ENCODE assay signal across 8 cellular contexts in genomic region chr7:87628780-87629569, GRCh38. TPM values are rescaled to one million over a fixed set of nuclear protein-coding genes. Genes with fewer than 3 reads are reported as not detected.
DNase-seq lines count a peak whose midpoint lies in the region; ATAC-seq and TF ChIP-seq lines count a peak whose summit lies in the region.

No MANE protein-coding gene starts in this region.

- peak; percentile 68 for DNase-seq in activated CD4-positive, alpha-beta T cell treated with anti-CD3 and anti-CD28 coated beads for 36 hours
- no peak for DNase-seq in activated CD4-positive, alpha-beta T cell treated with anti-CD3 and anti-CD28 coated beads for 1 hour
- DNase-seq in RWPE1 (ENCODE audit: low spot score), result peak; percentile 8
- no peak for DNase-seq in left ventricle myocardium inferior
- no peak for DNase-seq in NCI-H2107 treated with DMSO at 0.1 percent for 48 hours (lab: John Stamatoyannopoulos, UW; ENCODE audit: unreplicated experiment)
- no peak for DNase-seq in RPMI8226

- no peaks in the 10 kb centered on the region for H3K36me3 Mint-ChIP-seq in activated CD4-positive, alpha-beta T cell treated with anti-CD3 and anti-CD28 coated beads for 36 hours (ENCODE audit: low read depth)

- no peak overlapping the region for H3K9ac ChIP-seq in parathyroid adenoma

- POLR2A ChIA-PET in activated CD4-positive, alpha-beta T cell treated with anti-CD3 and anti-CD28 coated beads for 36 hours (lab: Charles Lee), result interaction anchor here (0.6 kb wide), 2 partner anchors 28 to 197 kb away, joined by 3 read pairs; partner anchors contain the start of gene ABCB1
- POLR2A ChIA-PET in RWPE1 (lab: Yijun Ruan, JAX; ENCODE audit: low non-redundant PET), result no interaction called here

- peak overlapping the region; percentile 98 for H2AFZ ChIP-seq in parathyroid adenoma

- peaks cover 10% of the 10 kb centered on the region for H3K27me3 Mint-ChIP-seq in activated CD4-positive, alpha-beta T cell treated with anti-CD3 and anti-CD28 coated beads for 36 hours

- H3K36me3 ChIP-seq in left ventricle myocardium inferior (no peaks in the 10 kb centered on the region), parathyroid adenoma (ENCODE audit: control insufficient read depth, insufficient read depth, low read length) (no peaks in the 10 kb centered on the region)

- H3K9me3 Mint-ChIP-seq in activated CD4-positive, alpha-beta T cell treated with anti-CD3 and anti-CD28 coated beads for 36 hours (ENCODE audit: low read depth), result no peaks in the 10 kb centered on the region

- H3K27ac Mint-ChIP-seq in activated CD4-positive, alpha-beta T cell treated with anti-CD3 and anti-CD28 coated beads for 36 hours, result no peak overlapping the region

- no peaks in the 10 kb centered on the region for H3K79me2 ChIP-seq in parathyroid adenoma

- peaks cover 10% of the 10 kb centered on the region for H3K4me1 Mint-ChIP-seq in activated CD4-positive, alpha-beta T cell treated with anti-CD3 and anti-CD28 coated beads for 36 hours

- peak overlapping the region; percentile 74 for H3K4me3 Mint-ChIP-seq in activated CD4-positive, alpha-beta T cell treated with anti-CD3 and anti-CD28 coated beads for 36 hours

- H3K4me1 ChIP-seq in left ventricle myocardium inferior, result peaks cover 19% of the 10 kb centered on the region
- no peaks in the 10 kb centered on the region for H3K4me1 ChIP-seq in parathyroid adenoma

- peak overlapping the region; percentile 83 for H3K4me2 ChIP-seq in parathyroid adenoma (ENCODE audit: low read length)

- peaks cover 7% of the 10 kb centered on the region for H3K27me3 ChIP-seq in left ventricle myocardium inferior (ENCODE audit: low read depth)
- no peaks in the 10 kb centered on the region for H3K27me3 ChIP-seq in parathyroid adenoma (ENCODE audit: control insufficient read depth, insufficient read depth, low read length)

- TF ChIP-seq CTCF in RWPE1 (conservative IDR thresholded peaks at IDR 0.05; ENCODE audit: low read depth), result no peak
- no peak for TF ChIP-seq CTCF in left ventricle myocardium inferior (IDR thresholded peaks at IDR 0.05; ENCODE audit: borderline replicate concordance)
- no peak for TF ChIP-seq CTCF in parathyroid adenoma (IDR thresholded peaks at IDR 0.05)

- H3K27ac ChIP-seq in RWPE1, result no peak overlapping the region
- H3K27ac ChIP-seq in angular gyrus (ENCODE audit: low read depth, low read length), result peak overlapping the region; percentile 66
- H3K27ac ChIP-seq in left ventricle myocardium inferior (replicated peaks), result peak overlapping the region; percentile 61
- peak overlapping the region; percentile 37 for H3K27ac ChIP-seq in parathyroid adenoma

- intact Hi-C loops in activated CD4-positive, alpha-beta T cell treated with anti-CD3 and anti-CD28 coated beads for 36 hours (cut with DNase I, micrococcal nuclease), result loop anchor here (1.0 to 10.0 kb wide), 12 partner anchors 28 to 1373 kb away; partner anchors contain the start of genes CROT (in 2 of the 2), DBF4 (in 2 of the 2), SLC25A40 (in 2 of the 2) and ABCB1 (in 1 of the 2)
- intact Hi-C loops in left ventricle myocardium inferior (cut with micrococcal nuclease), result no loop called here

- H3K9me3 ChIP-seq in left ventricle myocardium inferior (replicated peaks) (no peaks in the 10 kb centered on the region), parathyroid adenoma (ENCODE audit: control insufficient read depth, low read length) (no peaks in the 10 kb centered on the region)

- peak; percentile 40 for ATAC-seq in activated CD4-positive, alpha-beta T cell treated with anti-CD3 and anti-CD28 coated beads for 36 hours

- CTCF ChIA-PET in activated CD4-positive, alpha-beta T cell treated with anti-CD3 and anti-CD28 coated beads for 36 hours (lab: Charles Lee), result interaction anchor here (0.6 to 1.7 kb wide), 5 partner anchors 13 to 106 kb away, joined by 3 to 4 read pairs (median 3); partner anchors contain the start of gene ABCB1
- CTCF ChIA-PET in RWPE1 (lab: Yijun Ruan, JAX), result interaction anchor here (0.6 kb wide), 1 partner anchor 169 kb away, joined by 4 read pairs; no protein-coding TSS in a partner anchor

- H3K4me3 ChIP-seq in left ventricle myocardium inferior (peak overlapping the region; percentile 75), parathyroid adenoma (ENCODE audit: low read depth, low read length) (peak overlapping the region; percentile 66)

RNA-seq across cellular contexts. Expression of gene RUNDC3B, which starts 0.8 kb away (rescaled TPM):
- 1 to 10 TPM; 1.6 to 1.7 TPM for total RNA-seq in activated CD4-positive, alpha-beta T cell treated with anti-CD3 and anti-CD28 coated beads for 36 hours
- 0.36 TPM for total RNA-seq in left ventricle myocardium inferior

RNA-seq across cellular contexts. Expression of gene ABCB1, which starts 28.3 kb away (rescaled TPM):
- 1 to 10 TPM; 4.5 to 4.9 TPM for total RNA-seq in activated CD4-positive, alpha-beta T cell treated with anti-CD3 and anti-CD28 coated beads for 36 hours
- 1.0 TPM for total RNA-seq in left ventricle myocardium inferior

Comparison
In these comparisons a context has a peak if more than half of its experiments do, and no peak if none do; other contexts are left out.
1. DNase-seq: peak in activated CD4-positive, alpha-beta T cell treated with anti-CD3 and anti-CD28 coated beads for 36 hours (single experiment) and RWPE1 (single experiment); none in activated CD4-positive, alpha-beta T cell treated with anti-CD3 and anti-CD28 coated beads for 1 hour (single experiment), left ventricle myocardium inferior (single experiment), NCI-H2107 treated with DMSO at 0.1 percent for 48 hours (single experiment) and RPMI8226 (single experiment).